ENCODE assay signal across 22 cellular contexts in the genomic region with DNA sequence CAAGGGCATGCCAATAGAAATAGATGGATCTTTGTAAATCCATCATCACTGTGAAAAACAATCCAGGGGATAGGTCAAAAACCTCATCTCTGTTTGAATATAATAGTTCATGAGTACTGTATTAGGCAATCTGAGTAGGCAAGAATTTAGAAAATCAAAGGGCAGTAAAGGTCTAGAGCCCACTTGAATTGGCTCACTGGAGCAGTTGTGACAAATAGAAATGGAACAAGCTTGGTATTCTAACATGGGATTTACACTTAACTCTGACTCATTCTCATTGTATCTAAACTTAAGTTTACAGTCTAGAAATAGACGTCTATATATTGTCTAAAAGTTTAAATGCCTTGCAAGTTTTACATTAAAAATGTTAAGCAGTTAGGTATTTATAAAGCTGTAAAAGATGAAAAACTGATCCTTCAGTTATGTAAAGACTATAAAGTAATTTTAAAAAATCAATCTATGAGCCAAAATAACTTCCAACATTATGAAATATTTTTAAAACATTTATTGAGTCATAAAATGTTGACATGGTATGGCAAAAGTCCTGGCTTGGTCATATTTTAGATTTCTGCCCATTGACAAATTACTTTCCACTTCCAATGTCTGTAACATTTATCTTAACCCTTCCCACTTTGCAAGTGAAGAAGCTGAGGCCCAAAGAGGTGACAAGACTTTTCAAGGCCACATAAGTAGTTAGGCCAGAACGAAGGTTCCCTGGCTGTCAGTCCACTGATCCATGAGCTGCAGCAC.
DNase-seq lines count a peak whose midpoint lies in the region; FAIRE-seq and TF ChIP-seq lines count a peak whose summit lies in the region.
"Had no signal": no experiment of that assay in that cellular context is flagged by ENCODE, and none has a peak within 500 bp of the region (broad histone marks: within the 10 kb centered on the region; RNA-seq: fewer than 3 reads in every experiment).

No MANE protein-coding gene starts in this region.

- peaks cover 9% of the 10 kb centered on the region for H3K36me3 Mint-ChIP-seq in HFFc6 (ENCODE audit: low read depth)
- H3K36me3 Mint-ChIP-seq: activated naive CD8-positive, alpha-beta T cell; naive thymus-derived CD4-positive, alpha-beta T cell had no signal

- H3K4me1 ChIP-seq in skeletal muscle satellite cell (ENCODE audit: control insufficient read depth, insufficient read depth, low read length) = peaks cover 44% of the 10 kb centered on the region
- H3K4me1 ChIP-seq: lower lobe of right lung, spleen had no signal

- no peaks in the 10 kb centered on the region for H3K9me3 Mint-ChIP-seq in HFFc6
- H3K9me3 Mint-ChIP-seq: activated CD8-positive, alpha-beta T cell treated with anti-CD3 and anti-CD28 coated beads for 36 hours; activated T-cell treated with anti-CD3 and anti-CD28 coated beads, Interleukin-2, amount 50 U/mL, for 72 hours; H9 had no signal

- H3K4me3 Mint-ChIP-seq in HFFc6 = no peak overlapping the region; the same call in 1 of the 2 replicates
- H3K4me3 Mint-ChIP-seq: activated CD8-positive, alpha-beta T cell treated with anti-CD3 and anti-CD28 coated beads for 36 hours; activated naive CD8-positive, alpha-beta T cell; activated T-cell treated with anti-CD3 and anti-CD28 coated beads, Interleukin-2, amount 50 U/mL, for 72 hours; H9; naive thymus-derived CD4-positive, alpha-beta T cell had no signal

- H3K36me3 ChIP-seq in skeletal muscle satellite cell (ENCODE audit: insufficient read depth, low read length) (no peaks in the 10 kb centered on the region), H7 (replicated peaks; ENCODE audit: control insufficient read depth, insufficient read depth, low read length) (no peaks in the 10 kb centered on the region)
- H3K36me3 ChIP-seq: lower lobe of right lung, spleen had no signal

- H3K27ac Mint-ChIP-seq in HFFc6 = peak overlapping the region; percentile 38
- H3K27ac Mint-ChIP-seq: activated CD8-positive, alpha-beta T cell treated with anti-CD3 and anti-CD28 coated beads for 36 hours; activated naive CD8-positive, alpha-beta T cell; activated T-cell treated with anti-CD3 and anti-CD28 coated beads, Interleukin-2, amount 50 U/mL, for 72 hours; H9; naive thymus-derived CD4-positive, alpha-beta T cell had no signal

- H3K4me3 ChIP-seq in fibroblast of pulmonary artery (replicated peaks; ENCODE audit: low read depth, low read length) (no peak overlapping the region), skeletal muscle satellite cell (ENCODE audit: low read length) (no peak overlapping the region), H7 (ENCODE audit: insufficient read depth, low read depth, low read length) (no peak overlapping the region)
- H3K4me3 ChIP-seq: lower lobe of right lung, spleen had no signal

- DNase-seq in HFFc6 = peak; percentile 47
- DNase-seq in fibroblast of pulmonary artery (ENCODE audit: low read depth) = peak; percentile 49
- DNase-seq in hepatic stellate cell (ENCODE audit: low spot score) = no peak
- DNase-seq in H7 = no peak
- no peak for DNase-seq in iPS-NIHi7 (ENCODE audit: extremely low spot score)
- DNase-seq: activated CD8-positive, alpha-beta T cell treated with anti-CD3 and anti-CD28 coated beads for 36 hours; activated T-cell treated with anti-CD3 and anti-CD28 coated beads, Interleukin-2, amount 50 U/mL, for 72 hours; C1 segment of cervical spinal cord; DMS 273 treated with DMSO at 0.1 percent for 48 hours; effector CD4-positive, alpha-beta T cell; foreskin melanocyte; H9; Karpas-422; lower lobe of right lung; naive thymus-derived CD4-positive, alpha-beta T cell; NK-92 treated with Interleukin-12 subunit alpha and Interleukin-12 subunit beta, amount 100 ng/mL, for 24 hours; posterior cingulate gyrus; Right ventricle myocardium superior; spleen had no signal

- H3K27me3 Mint-ChIP-seq in HFFc6 (ENCODE audit: insufficient read depth) = no peaks in the 10 kb centered on the region

- H3K9me3 ChIP-seq in skeletal muscle satellite cell (replicated peaks; ENCODE audit: low read length) = no peaks in the 10 kb centered on the region
- H3K9me3 ChIP-seq: lower lobe of right lung had no signal

- H3K27me3 ChIP-seq in skeletal muscle satellite cell (ENCODE audit: control insufficient read depth, insufficient read depth, low read length) = no peaks in the 10 kb centered on the region
- H3K27me3 ChIP-seq in H7 (ENCODE audit: control insufficient read depth, insufficient read depth, low read length) = no peaks in the 10 kb centered on the region
- H3K27me3 ChIP-seq: spleen had no signal

- FAIRE-seq in TTC549 (lab: Jason Lieb, UNC) = peak; percentile 34

- TF ChIP-seq CTCF in HFFc6 (IDR thresholded peaks at IDR 0.05) (no peak), fibroblast of pulmonary artery (IDR thresholded peaks at IDR 0.05; ENCODE audit: low read length, missing control alignments) (no peak)

- peak overlapping the region; percentile 66 for H3K9ac ChIP-seq in skeletal muscle satellite cell (ENCODE audit: low read depth, low read length)

- H3K4me2 ChIP-seq in skeletal muscle satellite cell (ENCODE audit: low read length) = peak overlapping the region; percentile 49

- H3K4me1 Mint-ChIP-seq in HFFc6 (ENCODE audit: low read depth) = peaks cover 38% of the 10 kb centered on the region
- H3K4me1 Mint-ChIP-seq: H9; naive thymus-derived CD4-positive, alpha-beta T cell had no signal

Comparison
In these comparisons a context has a peak if more than half of its experiments do, and no peak if none do; other contexts are left out.
1. DNase-seq: peak in HFFc6 (single experiment) and fibroblast of pulmonary artery (single experiment); none in hepatic stellate cell (single experiment), H7 (single experiment) and iPS-NIHi7 (single experiment).